Comparison of ENCODE assay signal across 8 cellular contexts in genomic region chr19:16470541-16470910, GRCh38. TPM values are rescaled to one million over a fixed set of nuclear protein-coding genes. Genes with fewer than 3 reads are reported as not detected.
DNase-seq lines count a peak whose midpoint lies in the region; ATAC-seq and TF ChIP-seq lines count a peak whose summit lies in the region.

No MANE protein-coding gene starts in this region.

- no peak for TF ChIP-seq POLR2A in testis (IDR thresholded peaks at IDR 0.05)

- H3K27me3 ChIP-seq in CD4-positive, CD25-positive, alpha-beta regulatory T cell (ENCODE audit: control insufficient read depth, insufficient read depth, low read length), result no peaks in the 10 kb centered on the region
- no peaks in the 10 kb centered on the region for H3K27me3 ChIP-seq in testis

- H3K4me1 Mint-ChIP-seq in CD4-positive, CD25-positive, alpha-beta regulatory T cell, result peaks cover 4 to 47% (median 31%) of the 10 kb centered on the region in 4 donors
- H3K4me1 Mint-ChIP-seq in naive thymus-derived CD8-positive, alpha-beta T cell, result peaks cover 30 to 49% (median 48%) of the 10 kb centered on the region in 4 donors

- no peaks in the 10 kb centered on the region for H3K36me3 ChIP-seq in CD4-positive, CD25-positive, alpha-beta regulatory T cell (ENCODE audit: control insufficient read depth, insufficient read depth, low read length)
- H3K36me3 ChIP-seq in KOPT-K1 (ENCODE audit: insufficient read depth, low read length) (no peaks in the 10 kb centered on the region), testis (ENCODE audit: low read depth, missing control alignments) (no peaks in the 10 kb centered on the region)

- no peaks in the 10 kb centered on the region for H3K9me3 ChIP-seq in CD4-positive, CD25-positive, alpha-beta regulatory T cell (ENCODE audit: control insufficient read depth in 2 of 2, low read length in 2 of 2)
- H3K9me3 ChIP-seq in KOPT-K1 (ENCODE audit: insufficient read depth, low read length, poor library complexity, severe bottlenecking) (no peaks in the 10 kb centered on the region), testis (no peaks in the 10 kb centered on the region)

- POLR2A ChIA-PET in naive thymus-derived CD8-positive, alpha-beta T cell (lab: Charles Lee), result interaction anchor here (0.9 kb wide), 1 partner anchor 9 kb away, joined by 5 read pairs; no protein-coding TSS in a partner anchor

- no peak for ATAC-seq in CD4-positive, CD25-positive, alpha-beta regulatory T cell (ENCODE audit: low read depth in 2 of 2)
- no peak for ATAC-seq in naive thymus-derived CD8-positive, alpha-beta T cell

- DNase-seq in CD4-positive, CD25-positive, alpha-beta regulatory T cell, result no peak
- no peak for DNase-seq in caudate nucleus (lab: John Stamatoyannopoulos, UW)
- DNase-seq in naive thymus-derived CD8-positive, alpha-beta T cell, result no peak
- no peak for DNase-seq in activated CD4-positive, CD25-positive, alpha-beta regulatory T cell treated with anti-CD3 and anti-CD28 coated beads, Interleukin-2, amount 50 U/mL, for 72 hours
- DNase-seq in testis, result no peak
- DNase-seq in NCI-H226, result no peak
- no peak for DNase-seq in LoVo (ENCODE audit: low spot score)

- intact Hi-C loops in testis (cut with DNase I; ENCODE audit: low total_unique reads), result no loop called here

- H3K4me3 Mint-ChIP-seq in CD4-positive, CD25-positive, alpha-beta regulatory T cell, result peak overlapping the region; percentile 89 to 93 (median 90)
- H3K4me3 Mint-ChIP-seq in naive thymus-derived CD8-positive, alpha-beta T cell, result peak overlapping the region; percentile 77 to 91 (median 88)

- H3K27ac Mint-ChIP-seq in CD4-positive, CD25-positive, alpha-beta regulatory T cell, result peak overlapping the region; percentile 14 to 86 (median 56)
- peak overlapping the region in 9 of 10 donors; percentile 27 to 90 (median 79) for H3K27ac Mint-ChIP-seq in naive thymus-derived CD8-positive, alpha-beta T cell

- H3K27ac ChIP-seq in CD4-positive, CD25-positive, alpha-beta regulatory T cell (ENCODE audit: insufficient read depth, low read length, poor library complexity, severe bottlenecking), result no peak overlapping the region
- peak overlapping the region; percentile 61 for H3K27ac ChIP-seq in KOPT-K1 (ENCODE audit: low read depth, low read length, poor library complexity, severe bottlenecking)
- H3K27ac ChIP-seq in caudate nucleus (ENCODE audit: low read depth, low read length), result peak overlapping the region; percentile 8
- H3K27ac ChIP-seq in testis, result no peak overlapping the region

- peak overlapping the region; percentile 89 for H3K4me3 ChIP-seq in CD4-positive, CD25-positive, alpha-beta regulatory T cell (ENCODE audit: low read depth, low read length)
- H3K4me3 ChIP-seq in testis, result peak overlapping the region in 1 of 2 donors; percentile 81

- peaks cover 16% of the 10 kb centered on the region for H3K4me1 ChIP-seq in CD4-positive, CD25-positive, alpha-beta regulatory T cell (ENCODE audit: control insufficient read depth, insufficient read depth, low read length, poor library complexity, severe bottlenecking)
- peaks cover 25% of the 10 kb centered on the region for H3K4me1 ChIP-seq in testis

- no peaks in the 10 kb centered on the region for H3K27me3 Mint-ChIP-seq in CD4-positive, CD25-positive, alpha-beta regulatory T cell
- no peaks in the 10 kb centered on the region for H3K27me3 Mint-ChIP-seq in naive thymus-derived CD8-positive, alpha-beta T cell

- 16 to 22% methylated on average over 7 of the region's 7 CpGs for WGBS in testis, 2 donors

- TF ChIP-seq CTCF in testis (IDR thresholded peaks at IDR 0.05), result no peak

- H3K36me3 Mint-ChIP-seq in CD4-positive, CD25-positive, alpha-beta regulatory T cell, result peaks cover 18% of the 10 kb centered on the region
- H3K36me3 Mint-ChIP-seq in naive thymus-derived CD8-positive, alpha-beta T cell, result peaks cover 0 to 14% (median 0%) of the 10 kb centered on the region in 3 donors

- no peaks in the 10 kb centered on the region for H3K9me3 Mint-ChIP-seq in CD4-positive, CD25-positive, alpha-beta regulatory T cell
- H3K9me3 Mint-ChIP-seq in naive thymus-derived CD8-positive, alpha-beta T cell, result no peaks in the 10 kb centered on the region

RNA-seq across cellular contexts. Expression of gene EPS15L1, which starts 1.2 kb away (rescaled TPM):
- total RNA-seq in CD4-positive, CD25-positive, alpha-beta regulatory T cell, result 47.8 TPM
- 1 to 10 TPM; 8.5 to 9.1 (median 8.8) TPM for polyA plus RNA-seq in CD4-positive, CD25-positive, alpha-beta regulatory T cell
- total RNA-seq in naive thymus-derived CD8-positive, alpha-beta T cell, result 10 to 100 TPM; 47.0 to 47.9 TPM
- 1 to 10 TPM; 6.8 to 9.6 (median 8.5) TPM for polyA plus RNA-seq in naive thymus-derived CD8-positive, alpha-beta T cell
- total RNA-seq in testis, result 10 to 100 TPM; 51.8 to 55.8 TPM
- polyA plus RNA-seq in testis (ENCODE audit: insufficient read depth, low read depth, low replicate concordance), result 36.5 TPM

RNA-seq across cellular contexts. Expression of gene CALR3, which starts 25.4 kb away (rescaled TPM):
- not detected for total RNA-seq in CD4-positive, CD25-positive, alpha-beta regulatory T cell
- polyA plus RNA-seq in CD4-positive, CD25-positive, alpha-beta regulatory T cell, result not detected
- not detected for total RNA-seq in naive thymus-derived CD8-positive, alpha-beta T cell
- polyA plus RNA-seq in naive thymus-derived CD8-positive, alpha-beta T cell, result not detected
- 10 to 100 TPM; 40.6 to 75.7 TPM for total RNA-seq in testis
- 102 TPM for polyA plus RNA-seq in testis (ENCODE audit: insufficient read depth, low read depth, low replicate concordance)

RNA-seq across cellular contexts. Expression of gene C19orf44, which starts 25.7 kb away (rescaled TPM):
- total RNA-seq in CD4-positive, CD25-positive, alpha-beta regulatory T cell, result 1.9 TPM
- 1 to 10 TPM in 2 of 4 donors, under 1 TPM in 1, not detected in 1; 0.76 to 1.6 (median 1.5) TPM for polyA plus RNA-seq in CD4-positive, CD25-positive, alpha-beta regulatory T cell
- 1 to 10 TPM; 4.1 to 4.4 TPM for total RNA-seq in naive thymus-derived CD8-positive, alpha-beta T cell
- polyA plus RNA-seq in naive thymus-derived CD8-positive, alpha-beta T cell, result 1 to 10 TPM in 1 of 3 donors, under 1 TPM in 1, not detected in 1; 0.23 to 2.0 TPM
- 10 to 100 TPM; 13.6 to 35.4 TPM for total RNA-seq in testis
- 40.9 TPM for polyA plus RNA-seq in testis (ENCODE audit: insufficient read depth, low read depth, low replicate concordance)

Comparison
In these comparisons a context has a peak if more than half of its experiments do, and no peak if none do; other contexts are left out.
1. H3K27ac ChIP-seq: peak in KOPT-K1 (single experiment) and caudate nucleus (single experiment); none in CD4-positive, CD25-positive, alpha-beta regulatory T cell (single experiment) and testis (0 of 2).
2. RNA of gene CALR3, which starts 25.4 kb away (total RNA-seq): 40.6 to 75.7 TPM in testis; not detected in naive thymus-derived CD8-positive, alpha-beta T cell and not detected in CD4-positive, CD25-positive, alpha-beta regulatory T cell (single experiment); every median in the first group is over 10 times any median in the second.